ENCODE assay signal across 2 cellular contexts in the genomic region with DNA sequence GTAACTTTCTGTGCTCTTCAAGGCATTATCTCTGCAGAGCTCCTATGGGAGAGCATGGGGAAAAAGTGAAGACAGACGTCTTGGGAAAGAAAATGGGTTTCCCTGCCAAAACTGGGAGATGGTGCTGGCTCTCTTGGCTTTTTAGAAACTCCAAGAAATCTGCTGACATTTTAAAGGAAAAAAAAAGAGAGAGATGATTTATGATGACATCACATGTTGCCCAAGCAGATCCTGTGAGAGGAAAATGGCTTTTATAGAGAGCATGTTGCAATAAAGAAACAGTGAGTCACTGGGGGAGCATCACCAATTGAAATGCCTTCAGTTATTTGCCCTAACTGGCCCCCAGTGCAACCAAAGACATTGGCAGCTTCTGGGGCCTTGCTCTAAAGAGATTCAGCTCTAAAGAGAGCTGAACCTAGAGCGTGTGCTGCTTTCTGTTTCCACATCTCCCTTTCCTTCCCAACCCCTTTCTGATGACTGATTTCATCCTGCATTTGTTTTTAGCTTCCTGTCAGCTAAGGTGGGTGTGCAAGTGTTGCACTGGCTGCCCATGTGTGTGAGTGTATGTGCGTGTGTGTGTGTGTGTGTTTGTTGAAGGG.
TF ChIP-seq lines count a peak whose summit lies in the region.

No MANE protein-coding gene starts in this region.

TF ChIP-seq in A549, 52 proteins besides CTCF, POLR2A, EP300 and RAD21:
- TF ChIP-seq CEBPB (IDR thresholded peaks at IDR 0.05) (peak; percentile 99), MAFK (IDR thresholded peaks at IDR 0.05; ENCODE audit: partially characterized antibody) (peak; percentile 72), FOSL2 (IDR thresholded peaks at IDR 0.05) (peak; percentile 98), FOSL2 (CRISPR knock-in tag; IDR thresholded peaks at IDR 0.05) (peak; percentile 96), NR3C1 (IDR thresholded peaks at IDR 0.05) (no peak), SMC3 (IDR thresholded peaks at IDR 0.05) (peak; percentile 55), FOSB (CRISPR knock-in tag; IDR thresholded peaks at IDR 0.05) (no peak), JUNB (IDR thresholded peaks at IDR 0.05) (peak; percentile 97), SREBF2 (IDR thresholded peaks at IDR 0.05) (no peak), JUN (IDR thresholded peaks at IDR 0.05) (peak; percentile 93 to 94), EHMT2 (IDR thresholded peaks at IDR 0.05; ENCODE audit: low read depth) (no peak), HOXB13 (CRISPR knock-in tag; IDR thresholded peaks at IDR 0.05; ENCODE audit: low read depth) (no peak), RFX5 (IDR thresholded peaks at IDR 0.05) (0 out of 2 replicates have a peak, but pooled peaks have one; percentile 25), MYC (IDR thresholded peaks at IDR 0.05; ENCODE audit: borderline replicate concordance, low read length) (no peak), ESRRA (IDR thresholded peaks at IDR 0.05; ENCODE audit: borderline replicate concordance, low read length) (no peak), CHD2 (IDR thresholded peaks at IDR 0.05; ENCODE audit: low read length, partially characterized antibody) (no peak), HOXB5 (CRISPR knock-in tag; IDR thresholded peaks at IDR 0.05) (peak; percentile 81; the same call in 1 of the 2 replicates), GATA3 (IDR thresholded peaks at IDR 0.05; ENCODE audit: borderline replicate concordance) (peak; percentile 62)
- TF ChIP-seq, protein P1, sequence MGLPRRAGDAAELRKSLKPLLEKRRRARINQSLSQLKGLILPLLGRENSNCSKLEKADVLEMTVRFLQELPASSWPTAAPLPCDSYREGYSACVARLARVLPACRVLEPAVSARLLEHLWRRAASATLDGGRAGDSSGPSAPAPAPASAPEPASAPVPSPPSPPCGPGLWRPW (IDR thresholded peaks at IDR 0.05), result peak; percentile 92
- TF ChIP-seq, protein P2, sequence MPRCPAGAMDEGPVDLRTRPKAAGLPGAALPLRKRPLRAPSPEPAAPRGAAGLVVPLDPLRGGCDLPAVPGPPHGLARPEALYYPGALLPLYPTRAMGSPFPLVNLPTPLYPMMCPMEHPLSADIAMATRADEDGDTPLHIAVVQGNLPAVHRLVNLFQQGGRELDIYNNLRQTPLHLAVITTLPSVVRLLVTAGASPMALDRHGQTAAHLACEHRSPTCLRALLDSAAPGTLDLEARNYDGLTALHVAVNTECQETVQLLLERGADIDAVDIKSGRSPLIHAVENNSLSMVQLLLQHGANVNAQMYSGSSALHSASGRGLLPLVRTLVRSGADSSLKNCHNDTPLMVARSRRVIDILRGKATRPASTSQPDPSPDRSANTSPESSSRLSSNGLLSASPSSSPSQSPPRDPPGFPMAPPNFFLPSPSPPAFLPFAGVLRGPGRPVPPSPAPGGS (IDR thresholded peaks at IDR 0.05), result peak; percentile 91; the same call in 1 of the 3 replicates
- TF ChIP-seq, protein P3, sequence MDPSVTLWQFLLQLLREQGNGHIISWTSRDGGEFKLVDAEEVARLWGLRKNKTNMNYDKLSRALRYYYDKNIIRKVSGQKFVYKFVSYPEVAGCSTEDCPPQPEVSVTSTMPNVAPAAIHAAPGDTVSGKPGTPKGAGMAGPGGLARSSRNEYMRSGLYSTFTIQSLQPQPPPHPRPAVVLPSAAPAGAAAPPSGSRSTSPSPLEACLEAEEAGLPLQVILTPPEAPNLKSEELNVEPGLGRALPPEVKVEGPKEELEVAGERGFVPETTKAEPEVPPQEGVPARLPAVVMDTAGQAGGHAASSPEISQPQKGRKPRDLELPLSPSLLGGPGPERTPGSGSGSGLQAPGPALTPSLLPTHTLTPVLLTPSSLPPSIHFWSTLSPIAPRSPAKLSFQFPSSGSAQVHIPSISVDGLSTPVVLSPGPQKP (IDR thresholded peaks at IDR 0.05; ENCODE audit: low read depth, low read length), result no peak
- TF ChIP-seq, protein P4, sequence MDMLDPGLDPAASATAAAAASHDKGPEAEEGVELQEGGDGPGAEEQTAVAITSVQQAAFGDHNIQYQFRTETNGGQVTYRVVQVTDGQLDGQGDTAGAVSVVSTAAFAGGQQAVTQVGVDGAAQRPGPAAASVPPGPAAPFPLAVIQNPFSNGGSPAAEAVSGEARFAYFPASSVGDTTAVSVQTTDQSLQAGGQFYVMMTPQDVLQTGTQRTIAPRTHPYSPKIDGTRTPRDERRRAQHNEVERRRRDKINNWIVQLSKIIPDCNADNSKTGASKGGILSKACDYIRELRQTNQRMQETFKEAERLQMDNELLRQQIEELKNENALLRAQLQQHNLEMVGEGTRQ (IDR thresholded peaks at IDR 0.05), result no peak
- TF ChIP-seq, protein P5, sequence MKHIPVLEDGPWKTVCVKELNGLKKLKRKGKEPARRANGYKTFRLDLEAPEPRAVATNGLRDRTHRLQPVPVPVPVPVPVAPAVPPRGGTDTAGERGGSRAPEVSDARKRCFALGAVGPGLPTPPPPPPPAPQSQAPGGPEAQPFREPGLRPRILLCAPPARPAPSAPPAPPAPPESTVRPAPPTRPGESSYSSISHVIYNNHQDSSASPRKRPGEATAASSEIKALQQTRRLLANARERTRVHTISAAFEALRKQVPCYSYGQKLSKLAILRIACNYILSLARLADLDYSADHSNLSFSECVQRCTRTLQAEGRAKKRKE (CRISPR knock-in tag; IDR thresholded peaks at IDR 0.05; ENCODE audit: low read depth), result no peak

TF ChIP-seq in HepG2, 621 proteins besides CTCF, POLR2A, EP300 and RAD21:
- TF ChIP-seq TRIM24 (CRISPR knock-in tag; IDR thresholded peaks at IDR 0.05) (no peak), KLF15 (CRISPR knock-in tag; IDR thresholded peaks at IDR 0.05; ENCODE audit: borderline replicate concordance) (no peak), ZC3H13 (CRISPR knock-in tag; IDR thresholded peaks at IDR 0.05) (no peak), MAFF (IDR thresholded peaks at IDR 0.05; ENCODE audit: low read depth, low read length) (0 out of 2 replicates have a peak, but pooled peaks have one; percentile 14), FOSL2 (CRISPR knock-in tag; IDR thresholded peaks at IDR 0.05) (peak; percentile 62), REL (CRISPR knock-in tag; conservative IDR thresholded peaks at IDR 0.05) (no peak), CREB1 (IDR thresholded peaks at IDR 0.05) (peak; percentile 7; the same call in 1 of the 2 replicates), CREB1 (CRISPR knock-in tag; IDR thresholded peaks at IDR 0.05) (no peak), ATF7 (IDR thresholded peaks at IDR 0.05) (peak; percentile 38; the same call in 1 of the 2 replicates), ATF7 (CRISPR knock-in tag; IDR thresholded peaks at IDR 0.05) (no peak), HNRNPUL1 (IDR thresholded peaks at IDR 0.05; ENCODE audit: low read depth, low read length) (no peak), CEBPB (IDR thresholded peaks at IDR 0.05; ENCODE audit: borderline replicate concordance, low read depth, low read length) (peak; percentile 63; the same call in 1 of the 2 replicates), ZNF383 (CRISPR knock-in tag; IDR thresholded peaks at IDR 0.05; ENCODE audit: borderline replicate concordance) (no peak)
